8 cellular contexts compared by ENCODE assay signal in genomic region chr1:62912028-62912638, GRCh38.
DNase-seq lines count a peak whose midpoint lies in the region; ATAC-seq and TF ChIP-seq lines count a peak whose summit lies in the region.

No MANE protein-coding gene starts in this region.

- H3K36me3 ChIP-seq in sigmoid colon = no peaks in the 10 kb centered on the region

- no peaks in the 10 kb centered on the region for H3K4me1 Mint-ChIP-seq in glutamatergic neuron (ENCODE audit: low read depth, unreplicated experiment)

- H3K36me3 Mint-ChIP-seq in glutamatergic neuron (ENCODE audit: unreplicated experiment) = no peaks in the 10 kb centered on the region

- no peak for TF ChIP-seq POLR2A in sigmoid colon (IDR thresholded peaks at IDR 0.05)

- TF ChIP-seq EP300 in sigmoid colon (IDR thresholded peaks at IDR 0.05) = no peak

- H3K4me3 ChIP-seq in AG04450 (ENCODE audit: low read depth, low read length) (no peak overlapping the region), sigmoid colon (no peak overlapping the region)

- intact Hi-C loops in sigmoid colon (cut with DNase I) = no loop called here

- H3K4me3 Mint-ChIP-seq in glutamatergic neuron (ENCODE audit: unreplicated experiment) = no peak overlapping the region

- CTCF ChIA-PET in AG04450 (lab: Charles Lee) = interaction anchor here (0.6 to 2.3 kb wide), 13 partner anchors 8 to 559 kb away, joined by 3 to 8 read pairs (median 4); no protein-coding TSS in a partner anchor

- no peaks in the 10 kb centered on the region for H3K4me1 ChIP-seq in sigmoid colon

- H3K9me3 ChIP-seq in AG04450 (ENCODE audit: control insufficient read depth, insufficient read depth, low read length) (no peaks in the 10 kb centered on the region), sigmoid colon (no peaks in the 10 kb centered on the region)

- H3K27ac ChIP-seq in AG04450 (ENCODE audit: low read depth, low read length) = no peak overlapping the region
- no peak overlapping the region for H3K27ac ChIP-seq in sigmoid colon

- peak; percentile 67 for ATAC-seq in GM18861 (IDR thresholded peaks at IDR 0.05; ENCODE audit: unreplicated experiment)
- no peak for ATAC-seq in HG03469 (IDR thresholded peaks at IDR 0.05; ENCODE audit: unreplicated experiment)
- ATAC-seq in HG02840 (IDR thresholded peaks at IDR 0.05; ENCODE audit: low FRiP score, unreplicated experiment) = no peak

- no peak overlapping the region for H3K27ac Mint-ChIP-seq in glutamatergic neuron (ENCODE audit: unreplicated experiment)

- no peaks in the 10 kb centered on the region for H3K27me3 Mint-ChIP-seq in glutamatergic neuron (ENCODE audit: unreplicated experiment)

- TF ChIP-seq CTCF in AG04450 (IDR thresholded peaks at IDR 0.05; ENCODE audit: low read depth, low read length) = peak; percentile 85
- TF ChIP-seq CTCF in glutamatergic neuron (IDR thresholded peaks at IDR 0.05; ENCODE audit: partially characterized antibody, unreplicated experiment) = peak; percentile 80
- TF ChIP-seq CTCF in sigmoid colon (IDR thresholded peaks at IDR 0.05) = peak in 1 of 4 experiments; percentile 24

- POLR2A ChIA-PET in AG04450 (lab: Yijun Ruan, JAX) = no interaction called here

- H3K27me3 ChIP-seq in AG04450 (ENCODE audit: control insufficient read depth, insufficient read depth, low read length) = peaks cover 3% of the 10 kb centered on the region
- no peaks in the 10 kb centered on the region for H3K27me3 ChIP-seq in sigmoid colon

- no peaks in the 10 kb centered on the region for H3K9me3 Mint-ChIP-seq in glutamatergic neuron (ENCODE audit: unreplicated experiment)

- DNase-seq in AG04450 (ENCODE audit: low read depth, low spot score) (peak; percentile 2), RPMI7951 (ENCODE audit: low read depth) (peak; percentile 29), glutamatergic neuron (no peak), retina (no peak), sigmoid colon (no peak)

Comparison
In these comparisons a context has a peak if more than half of its experiments do, and no peak if none do; other contexts are left out.
1. DNase-seq: peak in AG04450 (single experiment) and RPMI7951 (single experiment); none in glutamatergic neuron (single experiment), retina (single experiment) and sigmoid colon (single experiment).